Comparison of ENCODE assay signal across 1 cellular context in the genomic region with DNA sequence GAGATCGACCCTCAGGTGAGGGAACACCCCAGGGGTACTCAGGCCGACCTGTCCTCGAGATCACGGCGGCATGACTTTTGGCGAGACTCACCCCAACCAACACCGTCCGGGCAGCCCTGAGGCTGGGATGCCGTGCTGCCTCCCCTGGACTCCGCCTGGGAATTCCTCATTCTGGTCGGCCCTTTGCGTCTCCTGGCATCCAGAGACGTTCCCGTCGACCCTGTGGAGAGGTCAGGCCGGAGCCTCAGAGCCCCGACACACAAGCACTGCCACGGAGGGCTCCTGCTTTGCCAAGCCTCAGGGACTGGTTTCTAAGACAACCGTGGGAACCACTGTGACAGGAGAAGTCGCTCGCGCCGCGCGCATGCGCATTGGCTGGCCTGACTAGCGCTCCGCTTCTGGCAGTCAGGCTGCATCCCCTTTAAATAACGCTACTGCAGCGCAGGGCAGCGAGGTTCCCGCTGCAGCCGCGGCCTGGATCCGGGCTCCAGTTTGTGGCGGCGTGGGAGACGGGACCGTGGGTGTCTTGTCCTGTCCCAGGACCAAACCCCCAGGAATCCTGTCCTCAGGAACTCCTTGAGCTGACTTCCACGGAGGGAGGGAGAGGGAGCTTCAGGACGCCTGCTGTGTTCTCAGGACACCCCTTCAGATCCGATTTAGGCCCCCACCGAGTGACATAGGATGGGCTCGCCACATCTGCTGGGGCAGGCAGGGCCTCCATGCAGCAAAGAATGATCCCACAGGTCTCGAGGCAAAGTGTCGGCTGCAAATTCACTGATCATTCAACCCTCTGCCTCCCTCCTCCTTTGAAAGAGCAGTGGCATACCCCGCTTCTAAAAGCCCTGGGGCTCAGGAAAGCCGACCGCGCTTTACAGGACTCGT.
TF ChIP-seq lines count a peak whose summit lies in the region.

No MANE protein-coding gene starts in this region.

TF ChIP-seq in GM23338, 12 proteins besides CTCF, POLR2A, EP300 and RAD21 (continued from another document):
- TF ChIP-seq ZNF462 (CRISPR knock-in tag; IDR thresholded peaks at IDR 0.05) (no peak), EZH2phosphoT487 (IDR thresholded peaks at IDR 0.05; ENCODE audit: unreplicated experiment) (no peak)
